In genomic region chr14:31257554-31258426, GRCh38 we compare ENCODE assay signal across 1 cellular context.
TF ChIP-seq lines count a peak whose summit lies in the region.
"Not testable (repeated sequence)": the region's sequence is repeated elsewhere in the genome, so short reads cannot be mapped to it uniquely, and the experiment has no call there.

No MANE protein-coding gene starts in this region.

TF ChIP-seq in HepG2, 621 proteins besides CTCF, POLR2A, EP300 and RAD21 (continued from another document and continues in another):
- TF ChIP-seq AFF4 (CRISPR knock-in tag; IDR thresholded peaks at IDR 0.05) (peak; percentile 65; the same call in 1 of the 2 replicates), ISL2 (CRISPR knock-in tag; IDR thresholded peaks at IDR 0.05) (peak; percentile 98), BRCA1 (CRISPR knock-in tag; IDR thresholded peaks at IDR 0.05) (0 out of 2 replicates have a peak, but pooled peaks have one; percentile 46), ZNF124 (CRISPR knock-in tag; IDR thresholded peaks at IDR 0.05) (peak; percentile 63; the same call in 1 of the 2 replicates), FOXA1 (IDR thresholded peaks at IDR 0.05) (peak; percentile 93), FOXA1 (CRISPR knock-in tag; IDR thresholded peaks at IDR 0.05) (peak; percentile 99), ZNF446 (CRISPR knock-in tag; IDR thresholded peaks at IDR 0.05) (0 out of 2 replicates have a peak, but pooled peaks have one; percentile 11), ELF3 (CRISPR knock-in tag; IDR thresholded peaks at IDR 0.05) (peak; percentile 98), MXD4 (CRISPR knock-in tag; IDR thresholded peaks at IDR 0.05) (peak; percentile 80; the same call in 1 of the 2 replicates), LCORL (IDR thresholded peaks at IDR 0.05) (peak; percentile 99), LCORL (CRISPR knock-in tag; IDR thresholded peaks at IDR 0.05) (peak; percentile 99), ZBTB7B (CRISPR knock-in tag; IDR thresholded peaks at IDR 0.05) (peak; percentile 54; the same call in 1 of the 2 replicates), RFXAP (CRISPR knock-in tag; IDR thresholded peaks at IDR 0.05; ENCODE audit: borderline replicate concordance) (peak; percentile 67; the same call in 1 of the 2 replicates), KLF6 (CRISPR knock-in tag; IDR thresholded peaks at IDR 0.05) (peak; percentile 95; the same call in 1 of the 2 replicates), ZBTB42 (CRISPR knock-in tag; IDR thresholded peaks at IDR 0.05) (peak; percentile 91), CSRNP1 (CRISPR knock-in tag; IDR thresholded peaks at IDR 0.05) (peak; percentile 92; the same call in 1 of the 2 replicates), ZBTB43 (CRISPR knock-in tag; conservative IDR thresholded peaks at IDR 0.05) (peak; percentile 100), GPN1 (CRISPR knock-in tag; IDR thresholded peaks at IDR 0.05; ENCODE audit: borderline replicate concordance) (peak; percentile 30; the same call in 1 of the 2 replicates), RCOR2 (CRISPR knock-in tag; IDR thresholded peaks at IDR 0.05) (peak; percentile 100), ZNF747 (CRISPR knock-in tag; IDR thresholded peaks at IDR 0.05; ENCODE audit: borderline replicate concordance) (peak; percentile 88; the same call in 1 of the 2 replicates), SNAPC2 (CRISPR knock-in tag; IDR thresholded peaks at IDR 0.05) (peak; percentile 96; the same call in 1 of the 2 replicates), ASH2L (IDR thresholded peaks at IDR 0.05; ENCODE audit: insufficient read length, low read depth, low read length) (peak; percentile 99), DPF2 (CRISPR knock-in tag; IDR thresholded peaks at IDR 0.05; ENCODE audit: borderline replicate concordance, low read depth) (peak; percentile 99), ZBTB46 (CRISPR knock-in tag; IDR thresholded peaks at IDR 0.05; ENCODE audit: borderline replicate concordance) (0 out of 2 replicates have a peak, but pooled peaks have one; percentile 24), SIX1 (CRISPR knock-in tag; IDR thresholded peaks at IDR 0.05; ENCODE audit: borderline replicate concordance) (peak; percentile 87), SP1 (CRISPR knock-in tag; IDR thresholded peaks at IDR 0.05) (peak; percentile 22; the same call in 1 of the 2 replicates), CBX2 (CRISPR knock-in tag; IDR thresholded peaks at IDR 0.05; ENCODE audit: low read depth) (peak; percentile 95), CEBPG (CRISPR knock-in tag; IDR thresholded peaks at IDR 0.05) (peak; percentile 96), FOXK2 (IDR thresholded peaks at IDR 0.05) (peak; percentile 99), TAF1 (CRISPR knock-in tag; IDR thresholded peaks at IDR 0.05) (peak; percentile 61; the same call in 1 of the 2 replicates), ZSCAN9 (CRISPR knock-in tag; IDR thresholded peaks at IDR 0.05; ENCODE audit: borderline replicate concordance) (peak; percentile 94), ZFY (CRISPR knock-in tag; IDR thresholded peaks at IDR 0.05) (peak; percentile 45; the same call in 1 of the 2 replicates), CHD4 (IDR thresholded peaks at IDR 0.05; ENCODE audit: borderline replicate concordance, low read length) (peak; percentile 92), ZMYM3 (CRISPR knock-in tag; IDR thresholded peaks at IDR 0.05) (peak; percentile 81), ZNF557 (CRISPR knock-in tag; IDR thresholded peaks at IDR 0.05) (0 out of 2 replicates have a peak, but pooled peaks have one; percentile 80), ZNF468 (CRISPR knock-in tag; IDR thresholded peaks at IDR 0.05) (0 out of 2 replicates have a peak, but pooled peaks have one; percentile 61), ZNF644 (CRISPR knock-in tag; IDR thresholded peaks at IDR 0.05; ENCODE audit: low read depth) (peak; percentile 96), ZHX2 (IDR thresholded peaks at IDR 0.05; ENCODE audit: low read depth) (0 out of 2 replicates have a peak, but pooled peaks have one; percentile 43), ZNF788 (CRISPR knock-in tag; IDR thresholded peaks at IDR 0.05; ENCODE audit: borderline replicate concordance) (peak; percentile 69; the same call in 1 of the 2 replicates), ZNF605 (CRISPR knock-in tag; IDR thresholded peaks at IDR 0.05) (peak; percentile 99), ZBTB39 (CRISPR knock-in tag; IDR thresholded peaks at IDR 0.05) (peak; percentile 92; the same call in 1 of the 2 replicates), FOXM1 (CRISPR knock-in tag; IDR thresholded peaks at IDR 0.05) (peak; percentile 80; the same call in 1 of the 2 replicates)
- TF ChIP-seq SP1 (IDR thresholded peaks at IDR 0.05); CBX2 (IDR thresholded peaks at IDR 0.05; ENCODE audit: low read depth, low read length); ZHX2 (CRISPR knock-in tag; IDR thresholded peaks at IDR 0.05; ENCODE audit: borderline replicate concordance): not testable (repeated sequence)
